10 cellular contexts compared by ENCODE assay signal in genomic region chr10:28669227-28670173, GRCh38. TPM values are rescaled to one million over a fixed set of nuclear protein-coding genes. Genes with fewer than 3 reads are reported as not detected.
A peak's percentile ranks its signal among the peaks of the same experiment; 100 is the strongest.
DNase-seq lines count a peak whose midpoint lies in the region; ATAC-seq lines count a peak whose summit lies in the region.
"Had no signal": no experiment of that assay in that cellular context is flagged by ENCODE, and none has a peak within 500 bp of the region (broad histone marks: within the 10 kb centered on the region; RNA-seq: fewer than 3 reads in every experiment).

No MANE protein-coding gene starts in this region.

- no peaks in the 10 kb centered on the region for H3K9me3 Mint-ChIP-seq in activated CD4-positive, alpha-beta T cell treated with anti-CD3 and anti-CD28 coated beads for 36 hours (ENCODE audit: low read depth)
- no peaks in the 10 kb centered on the region for H3K9me3 Mint-ChIP-seq in activated T-helper 1 cell treated with anti-CD3 and anti-CD28 coated beads, Interleukin-12 subunit alpha, Interleukin-12 subunit beta, Interleukin-2, Interleukin-4 antibody, amounts not matched to agents 30 ng/mL and 10 ng/mL and 1 ng/mL, durations not matched to agents 14 hours and 24 hours and 36 hours
- no peaks in the 10 kb centered on the region for H3K9me3 Mint-ChIP-seq in stimulated activated naive CD8-positive, alpha-beta T cell treated with anti-CD3 and anti-CD28 coated beads, Interleukin-15, amount 100 ng/mL, for 72 hours

- H3K4me3 Mint-ChIP-seq in activated CD4-positive, alpha-beta T cell treated with anti-CD3 and anti-CD28 coated beads for 36 hours = peak overlapping the region; percentile 63
- peak overlapping the region; percentile 80 for H3K4me3 Mint-ChIP-seq in activated T-helper 1 cell treated with anti-CD3 and anti-CD28 coated beads, Interleukin-12 subunit alpha, Interleukin-12 subunit beta, Interleukin-2, Interleukin-4 antibody, amounts not matched to agents 30 ng/mL and 10 ng/mL and 1 ng/mL, durations not matched to agents 14 hours and 24 hours and 36 hours
- peak overlapping the region; percentile 76 to 88 for H3K4me3 Mint-ChIP-seq in stimulated activated naive CD8-positive, alpha-beta T cell treated with anti-CD3 and anti-CD28 coated beads, Interleukin-15, amount 100 ng/mL, for 72 hours

- H3K27ac Mint-ChIP-seq in activated CD4-positive, alpha-beta T cell treated with anti-CD3 and anti-CD28 coated beads for 36 hours = no peak overlapping the region
- H3K27ac Mint-ChIP-seq in activated T-helper 1 cell treated with anti-CD3 and anti-CD28 coated beads, Interleukin-12 subunit alpha, Interleukin-12 subunit beta, Interleukin-2, Interleukin-4 antibody, amounts not matched to agents 30 ng/mL and 10 ng/mL and 1 ng/mL, durations not matched to agents 14 hours and 24 hours and 36 hours = no peak overlapping the region
- no peak overlapping the region for H3K27ac Mint-ChIP-seq in stimulated activated naive CD8-positive, alpha-beta T cell treated with anti-CD3 and anti-CD28 coated beads, Interleukin-15, amount 100 ng/mL, for 72 hours

- no peaks in the 10 kb centered on the region for H3K36me3 Mint-ChIP-seq in activated CD4-positive, alpha-beta T cell treated with anti-CD3 and anti-CD28 coated beads for 36 hours (ENCODE audit: low read depth)
- no peaks in the 10 kb centered on the region for H3K36me3 Mint-ChIP-seq in activated T-helper 1 cell treated with anti-CD3 and anti-CD28 coated beads, Interleukin-12 subunit alpha, Interleukin-12 subunit beta, Interleukin-2, Interleukin-4 antibody, amounts not matched to agents 30 ng/mL and 10 ng/mL and 1 ng/mL, durations not matched to agents 14 hours and 24 hours and 36 hours (ENCODE audit: low read depth)

- no peak for ATAC-seq in activated CD4-positive, alpha-beta T cell treated with anti-CD3 and anti-CD28 coated beads for 36 hours
- no peak for ATAC-seq in stimulated activated naive CD8-positive, alpha-beta T cell treated with anti-CD3 and anti-CD28 coated beads, Interleukin-15, amount 100 ng/mL, for 72 hours
- ATAC-seq in HG03097 (IDR thresholded peaks at IDR 0.05; ENCODE audit: low FRiP score, unreplicated experiment) = no peak

- intact Hi-C loops in activated CD4-positive, alpha-beta T cell treated with anti-CD3 and anti-CD28 coated beads for 36 hours (cut with DNase I, micrococcal nuclease) = loop anchor here in 1 of 2 experiments (10.0 kb wide), 1 partner anchor 465 kb away; no protein-coding TSS in a partner anchor
- intact Hi-C loops in activated T-helper 1 cell treated with anti-CD3 and anti-CD28 coated beads, Interleukin-12 subunit alpha, Interleukin-12 subunit beta, Interleukin-2, Interleukin-4 antibody, amounts not matched to agents 30 ng/mL and 10 ng/mL and 1 ng/mL, durations not matched to agents 14 hours and 24 hours and 36 hours (cut with micrococcal nuclease) = loop anchor here (10.0 kb wide), 1 partner anchor 465 kb away; no protein-coding TSS in a partner anchor

- H3K27me3 Mint-ChIP-seq in activated CD4-positive, alpha-beta T cell treated with anti-CD3 and anti-CD28 coated beads for 36 hours = peaks cover 54% of the 10 kb centered on the region
- H3K27me3 Mint-ChIP-seq in activated T-helper 1 cell treated with anti-CD3 and anti-CD28 coated beads, Interleukin-12 subunit alpha, Interleukin-12 subunit beta, Interleukin-2, Interleukin-4 antibody, amounts not matched to agents 30 ng/mL and 10 ng/mL and 1 ng/mL, durations not matched to agents 14 hours and 24 hours and 36 hours (ENCODE audit: insufficient read depth) = peaks cover 69% of the 10 kb centered on the region
- peaks cover 78% of the 10 kb centered on the region for H3K27me3 Mint-ChIP-seq in stimulated activated naive CD8-positive, alpha-beta T cell treated with anti-CD3 and anti-CD28 coated beads, Interleukin-15, amount 100 ng/mL, for 72 hours

- CTCF ChIA-PET in activated CD4-positive, alpha-beta T cell treated with anti-CD3 and anti-CD28 coated beads for 36 hours (lab: Charles Lee) = interaction anchor here (0.7 to 0.9 kb wide), 2 partner anchors 42 to 633 kb away, joined by 4 to 5 read pairs; no protein-coding TSS in a partner anchor

- H3K4me1 Mint-ChIP-seq in activated CD4-positive, alpha-beta T cell treated with anti-CD3 and anti-CD28 coated beads for 36 hours = peaks cover 13% of the 10 kb centered on the region
- H3K4me1 Mint-ChIP-seq in activated T-helper 1 cell treated with anti-CD3 and anti-CD28 coated beads, Interleukin-12 subunit alpha, Interleukin-12 subunit beta, Interleukin-2, Interleukin-4 antibody, amounts not matched to agents 30 ng/mL and 10 ng/mL and 1 ng/mL, durations not matched to agents 14 hours and 24 hours and 36 hours (ENCODE audit: low read depth) = peaks cover 16% of the 10 kb centered on the region
- peaks cover 15% of the 10 kb centered on the region for H3K4me1 Mint-ChIP-seq in stimulated activated naive CD8-positive, alpha-beta T cell treated with anti-CD3 and anti-CD28 coated beads, Interleukin-15, amount 100 ng/mL, for 72 hours

- H3K9me3 ChIP-seq in iPS-15b (ENCODE audit: control insufficient read depth, insufficient read depth, low read length) = no peaks in the 10 kb centered on the region

- H3K36me3 ChIP-seq in iPS-15b (ENCODE audit: control insufficient read depth, insufficient read depth, low read length) = no peaks in the 10 kb centered on the region

- H3K27me3 ChIP-seq in iPS-15b (ENCODE audit: control insufficient read depth, insufficient read depth, low read length) = peaks cover 55% of the 10 kb centered on the region

- peak overlapping the region; percentile 87 for H3K4me3 ChIP-seq in iPS-15b (ENCODE audit: low read depth, low read length)

- DNase-seq in activated CD4-positive, alpha-beta T cell treated with anti-CD3 and anti-CD28 coated beads for 36 hours = no peak
- no peak for DNase-seq in activated CD4-positive, alpha-beta T cell treated with anti-CD3 and anti-CD28 coated beads for 48 hours
- DNase-seq in activated T-helper 1 cell treated with anti-CD3 and anti-CD28 coated beads, Interleukin-12 subunit alpha, Interleukin-12 subunit beta, Interleukin-2, Interleukin-4 antibody, amounts not matched to agents 30 ng/mL and 10 ng/mL and 1 ng/mL, durations not matched to agents 14 hours and 24 hours and 36 hours (ENCODE audit: low spot score) = no peak
- no peak for DNase-seq in stimulated activated naive CD8-positive, alpha-beta T cell treated with anti-CD3 and anti-CD28 coated beads, Interleukin-15, amount 100 ng/mL, for 72 hours
- no peak for DNase-seq in NCI-H1092 treated with DMSO at 0.1 percent for 48 hours (lab: John Stamatoyannopoulos, UW)
- no peak for DNase-seq in NCI-H446 (lab: John Stamatoyannopoulos, UW)
- DNase-seq: AML-193, NCI-H524 treated with DMSO at 0.1 percent for 48 hours had no signal

- POLR2A ChIA-PET in activated CD4-positive, alpha-beta T cell treated with anti-CD3 and anti-CD28 coated beads for 36 hours (lab: Charles Lee) = no interaction called here

- H3K9ac ChIP-seq in iPS-15b (ENCODE audit: low read depth, low read length) = no peak overlapping the region

- H3K4me1 ChIP-seq in iPS-15b (ENCODE audit: control insufficient read depth, insufficient read depth, low read length) = no peaks in the 10 kb centered on the region

RNA-seq across cellular contexts. Expression of gene BAMBI, which starts 7.8 kb away (rescaled TPM):
- total RNA-seq in activated CD4-positive, alpha-beta T cell treated with anti-CD3 and anti-CD28 coated beads for 36 hours = under 1 TPM; 0.09 to 0.16 TPM
- total RNA-seq in activated T-helper 1 cell treated with anti-CD3 and anti-CD28 coated beads, Interleukin-12 subunit alpha, Interleukin-12 subunit beta, Interleukin-2, Interleukin-4 antibody, amounts not matched to agents 30 ng/mL and 10 ng/mL and 1 ng/mL, durations not matched to agents 14 hours and 24 hours and 36 hours = 0.23 and 0.81 TPM in 2 replicates
